Comparison of ENCODE assay signal across 27 cellular contexts in the genomic region with DNA sequence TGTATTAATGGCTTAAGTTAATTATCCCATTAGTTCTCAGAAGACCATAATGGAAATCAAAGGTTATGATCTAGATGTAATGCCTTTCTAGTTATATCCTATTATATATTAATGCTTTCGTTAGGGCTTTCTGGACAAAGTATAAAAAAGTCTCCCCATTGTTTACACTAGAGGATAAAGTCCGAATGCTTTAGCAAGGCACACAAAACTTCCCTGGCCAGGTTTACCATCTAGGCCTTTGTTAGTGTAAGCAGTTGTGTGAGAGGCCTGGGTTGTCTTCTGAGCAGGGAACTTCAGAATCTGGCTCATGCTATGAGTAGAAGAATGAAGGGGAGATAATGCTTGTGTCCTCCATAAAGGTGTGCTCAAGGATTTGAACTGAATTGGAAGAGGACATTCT.
"Had no signal": no experiment of that assay in that cellular context is flagged by ENCODE, and none has a peak within 500 bp of the region (broad histone marks: within the 10 kb centered on the region; RNA-seq: fewer than 3 reads in every experiment).

No MANE protein-coding gene starts in this region.

- H3K27ac ChIP-seq: adrenal gland, body of pancreas, colonic mucosa, epithelial cell of prostate, esophagus squamous epithelium, gastroesophageal sphincter had no signal

- H3K4me3 ChIP-seq: adrenal gland, body of pancreas, colonic mucosa, esophagus squamous epithelium, gastroesophageal sphincter had no signal

- H3K27me3 ChIP-seq: adrenal gland, body of pancreas, colonic mucosa, esophagus squamous epithelium, gastroesophageal sphincter had no signal

- DNase-seq: activated CD4-positive, alpha-beta memory T cell treated with anti-CD3 and anti-CD28 coated beads for 36 hours; activated CD4-positive, alpha-beta T cell treated with anti-CD3 and anti-CD28 coated beads for 36 hours; activated CD4-positive, alpha-beta T cell treated with anti-CD3 and anti-CD28 coated beads, Interleukin-2, amount 10 ng/mL, durations not matched to agents 24 days and 14 days; activated CD4-positive, CD25-positive, alpha-beta regulatory T cell; activated CD4-positive, CD25-positive, alpha-beta regulatory T cell treated with anti-CD3 and anti-CD28 coated beads, Interleukin-2, amount 50 U/mL, for 72 hours; activated CD8-positive, alpha-beta memory T cell treated with anti-CD3 and anti-CD28 coated beads, Interleukin-2, amount 10 ng/mL, durations not matched to agents 7 days and 5 days; activated CD8-positive, alpha-beta memory T cell treated with anti-CD3 and anti-CD28 coated beads, Interleukin-2, amount 50 U/mL, for 4 hours; activated CD8-positive, alpha-beta T cell treated with anti-CD3 and anti-CD28 coated beads, Interleukin-2, amount 10 ng/mL, durations not matched to agents 7 days and 5 days; activated effector memory CD4-positive, alpha-beta T cell treated with anti-CD3 and anti-CD28 coated beads, Interleukin-2, amount 50 U/mL, for 16 hours; activated naive CD4-positive, alpha-beta T cell treated with anti-CD3 and anti-CD28 coated beads for 36 hours; activated naive CD8-positive, alpha-beta T cell treated with anti-CD3 and anti-CD28 coated beads for 36 hours; activated naive CD8-positive, alpha-beta T cell treated with anti-CD3 and anti-CD28 coated beads, Interleukin-2, amount 50 U/mL, for 24 hours; activated T-cell treated with anti-CD3 and anti-CD28 coated beads, Interleukin-2, amount 50 U/mL, for 1 hour; activated T-cell treated with anti-CD3 and anti-CD28 coated beads, Interleukin-2, amount 50 U/mL, for 48 hours; adrenal gland; amygdala; aorta; body of pancreas; caudate nucleus; cerebellar nuclear complex; colonic mucosa; effector CD8-positive, alpha-beta T cell; esophagus squamous epithelium; foreskin melanocyte; T-helper 2 cell had no signal

- H3K36me3 ChIP-seq: adrenal gland, colonic mucosa, esophagus squamous epithelium, gastroesophageal sphincter had no signal

- ATAC-seq: activated CD4-positive, alpha-beta T cell treated with anti-CD3 and anti-CD28 coated beads for 36 hours; activated CD8-positive, alpha-beta memory T cell treated with anti-CD3 and anti-CD28 coated beads, Interleukin-2, amount 10 ng/mL, durations not matched to agents 7 days and 5 days; activated CD8-positive, alpha-beta T cell treated with anti-CD3 and anti-CD28 coated beads, Interleukin-2, amount 10 ng/mL, durations not matched to agents 7 days and 5 days; activated naive CD8-positive, alpha-beta T cell treated with anti-CD3 and anti-CD28 coated beads, Interleukin-2, amount 50 U/mL, for 24 hours; body of pancreas; gastroesophageal sphincter had no signal

- H3K4me1 ChIP-seq: adrenal gland, body of pancreas, colonic mucosa, esophagus squamous epithelium, gastroesophageal sphincter had no signal

- H3K9me3 ChIP-seq: adrenal gland, body of pancreas, colonic mucosa, esophagus squamous epithelium, gastroesophageal sphincter had no signal
